In genomic region chr4:56435001-56435747, GRCh38 we compare ENCODE assay signal across 1 cellular context.
TF ChIP-seq lines count a peak whose summit lies in the region.

Gene PPAT, minus strand, starts transcription at chr4:56435615. Its CDS starts 138 bp downstream, at chr4:56435477.

TF ChIP-seq in HepG2, 621 proteins besides CTCF, POLR2A, EP300 and RAD21 (continued from another document):
- TF ChIP-seq ZNF576 (CRISPR knock-in tag; IDR thresholded peaks at IDR 0.05): no peak
- no peak for TF ChIP-seq ZNF7 (CRISPR knock-in tag; IDR thresholded peaks at IDR 0.05)
- peak; percentile 69; the same call in 1 of the 2 replicates for TF ChIP-seq ZNF333 (CRISPR knock-in tag; IDR thresholded peaks at IDR 0.05; ENCODE audit: borderline replicate concordance)
- TF ChIP-seq ZSCAN20 (CRISPR knock-in tag; IDR thresholded peaks at IDR 0.05; ENCODE audit: borderline replicate concordance): peak; percentile 83; the same call in 1 of the 2 replicates
- TF ChIP-seq PITX1 (CRISPR knock-in tag; IDR thresholded peaks at IDR 0.05): peak; percentile 46; the same call in 1 of the 2 replicates
- no peak for TF ChIP-seq CEBPG (CRISPR knock-in tag; IDR thresholded peaks at IDR 0.05)
